Comparison of ENCODE assay signal across 15 cellular contexts in genomic region chr14:85991156-85991555, GRCh38.
"Had no signal": no experiment of that assay in that cellular context is flagged by ENCODE, and none has a peak within 500 bp of the region (broad histone marks: within the 10 kb centered on the region; RNA-seq: fewer than 3 reads in every experiment).

No MANE protein-coding gene starts in this region.

- ATAC-seq: activated CD8-positive, alpha-beta T cell treated with anti-CD3 and anti-CD28 coated beads for 36 hours; activated T-cell treated with anti-CD3 and anti-CD28 coated beads, Interleukin-2, amount 50 U/mL, for 72 hours; body of pancreas; effector memory CD8-positive, alpha-beta T cell; gastrocnemius medialis; heart right ventricle; left lung; psoas muscle had no signal

- H3K4me3 ChIP-seq: body of pancreas, gastrocnemius medialis, heart right ventricle, left lung, psoas muscle, sigmoid colon, upper lobe of left lung had no signal

- H3K4me1 ChIP-seq: body of pancreas, gastrocnemius medialis, heart right ventricle, left lung, psoas muscle, sigmoid colon, upper lobe of left lung had no signal

- H3K9me3 ChIP-seq: body of pancreas, gastrocnemius medialis, heart right ventricle, left lung, psoas muscle, sigmoid colon, upper lobe of left lung had no signal

- H3K27ac ChIP-seq: body of pancreas, gastrocnemius medialis, heart right ventricle, left lung, psoas muscle, sigmoid colon, upper lobe of left lung had no signal

- H3K27me3 ChIP-seq: body of pancreas, gastrocnemius medialis, heart right ventricle, left lung, sigmoid colon, upper lobe of left lung had no signal

- H3K36me3 ChIP-seq: gastrocnemius medialis, heart right ventricle, left lung, sigmoid colon, upper lobe of left lung had no signal

- DNase-seq: activated CD8-positive, alpha-beta memory T cell treated with anti-CD3 and anti-CD28 coated beads, Interleukin-2, amount 50 U/mL, for 4 hours; activated CD8-positive, alpha-beta T cell treated with anti-CD3 and anti-CD28 coated beads for 36 hours; activated naive CD4-positive, alpha-beta T cell treated with anti-CD3 and anti-CD28 coated beads for 36 hours; activated T-cell treated with anti-CD3 and anti-CD28 coated beads, Interleukin-2, amount 50 U/mL, for 72 hours; body of pancreas; effector memory CD8-positive, alpha-beta T cell; gastrocnemius medialis; heart right ventricle; left lung; psoas muscle; sigmoid colon; stimulated activated CD4-positive, alpha-beta T cell treated with anti-CD3 and anti-CD28 coated beads, Interleukin-2, amount 100 ng/mL, for 24 hours; stimulated activated naive CD4-positive, alpha-beta T cell; T-helper 9 cell; upper lobe of left lung had no signal
